Comparison of ENCODE assay signal across 12 cellular contexts in the genomic region with DNA sequence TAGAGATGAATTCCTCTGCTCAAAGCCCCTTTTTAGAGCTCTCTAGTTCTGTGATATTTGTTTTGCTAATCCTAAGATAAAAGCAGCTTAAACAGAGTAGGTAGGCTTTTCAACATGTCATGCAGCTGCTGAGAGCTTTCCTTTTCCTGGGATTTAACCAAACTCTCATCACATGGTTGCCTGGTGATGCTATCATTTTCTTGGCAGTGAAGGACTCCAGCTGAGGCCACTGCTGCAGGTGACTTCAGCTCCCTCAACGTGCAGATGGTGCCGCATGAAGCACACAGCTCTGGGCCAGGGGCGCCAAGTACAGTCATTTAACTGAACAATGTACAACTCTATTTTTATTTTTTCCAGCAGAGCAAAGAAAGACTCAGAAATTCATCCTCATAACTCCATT. TPM values are rescaled to one million over a fixed set of nuclear protein-coding genes. Genes with fewer than 3 reads are reported as not detected.
DNase-seq lines count a peak whose midpoint lies in the region; ATAC-seq, FAIRE-seq and TF ChIP-seq lines count a peak whose summit lies in the region.
"Had no signal": no experiment of that assay in that cellular context is flagged by ENCODE, and none has a peak within 500 bp of the region (broad histone marks: within the 10 kb centered on the region; RNA-seq: fewer than 3 reads in every experiment).

No MANE protein-coding gene starts in this region.

- no peak for ATAC-seq in CD4-positive, CD25-positive, alpha-beta regulatory T cell (ENCODE audit: low read depth in 2 of 2)
- ATAC-seq in naive B cell (ENCODE audit: low read depth in 2 of 2), result no peak
- no peak for ATAC-seq in left colon
- ATAC-seq in right lobe of liver, result no peak
- no peak for ATAC-seq in HG02798 (IDR thresholded peaks at IDR 0.05; ENCODE audit: poor library complexity, unreplicated experiment)

- no peak for DNase-seq in CD4-positive, CD25-positive, alpha-beta regulatory T cell
- DNase-seq in GM23248 (no peak), naive B cell (no peak), left colon (no peak), right lobe of liver (no peak), GM12892 (ENCODE audit: insufficient read length) (no peak)
- DNase-seq in activated T-helper 2 cell treated with anti-CD3 and anti-CD28 coated beads, Interferon-gamma antibody, Interleukin-2, Interleukin-4, amounts not matched to agents 10 μg/mL and 5 μg/mL and 100 μg/mL, durations not matched to agents 14 hours and 24 hours and 36 hours (ENCODE audit: low spot score), result no peak
- DNase-seq: activated CD4-positive, alpha-beta T cell treated with anti-CD3 and anti-CD28 coated beads, Interleukin-2, amount 10 ng/mL, durations not matched to agents 7 days and 5 days; hippocampal formation; NCI-H187 treated with DMSO at 0.1 percent for 48 hours had no signal

- in situ Hi-C loops in GM23248 (cut with MboI), result no loop called here

- TF ChIP-seq POLR2A in right lobe of liver (IDR thresholded peaks at IDR 0.05), result no peak
- no peak for TF ChIP-seq POLR2A in GM12892 (IDR thresholded peaks at IDR 0.05; ENCODE audit: low read depth, low read length)

- H3K4me1 ChIP-seq in CD4-positive, CD25-positive, alpha-beta regulatory T cell (ENCODE audit: control insufficient read depth, insufficient read depth, low read length, poor library complexity, severe bottlenecking), result no peaks in the 10 kb centered on the region
- H3K4me1 ChIP-seq in GM23248 (ENCODE audit: insufficient read depth) (no peaks in the 10 kb centered on the region), right lobe of liver (peaks cover 0 to 12% (median 5%) of the 10 kb centered on the region in 4 donors)

- H3K27me3 ChIP-seq in CD4-positive, CD25-positive, alpha-beta regulatory T cell (ENCODE audit: control insufficient read depth, insufficient read depth, low read length), result no peaks in the 10 kb centered on the region
- H3K27me3 ChIP-seq in GM23248 (replicated peaks; ENCODE audit: insufficient read depth) (no peaks in the 10 kb centered on the region), right lobe of liver (no peaks in the 10 kb centered on the region)

- intact Hi-C loops in activated T-helper 2 cell treated with anti-CD3 and anti-CD28 coated beads, Interferon-gamma antibody, Interleukin-2, Interleukin-4, amounts not matched to agents 10 μg/mL and 5 μg/mL and 100 μg/mL, durations not matched to agents 14 hours and 24 hours and 36 hours (cut with micrococcal nuclease), result no loop called here
- intact Hi-C loops in left colon (cut with DNase I, micrococcal nuclease) (no loop called here), right lobe of liver (cut with DNase I) (no loop called here)

- no peak overlapping the region for H3K27ac ChIP-seq in CD4-positive, CD25-positive, alpha-beta regulatory T cell (ENCODE audit: insufficient read depth, low read length, poor library complexity, severe bottlenecking)
- H3K27ac ChIP-seq in GM23248 (peak overlapping the region; percentile 24; the same call in 1 of the 2 replicates), right lobe of liver (no peak overlapping the region)

- no peaks in the 10 kb centered on the region for H3K79me2 ChIP-seq in GM23248 (ENCODE audit: insufficient read depth)

- H3K4me1 Mint-ChIP-seq in CD4-positive, CD25-positive, alpha-beta regulatory T cell, result peaks cover 0 to 21% (median 11%) of the 10 kb centered on the region in 4 donors
- H3K4me1 Mint-ChIP-seq in activated T-helper 2 cell treated with anti-CD3 and anti-CD28 coated beads, Interferon-gamma antibody, Interleukin-2, Interleukin-4, amounts not matched to agents 10 μg/mL and 5 μg/mL and 100 μg/mL, durations not matched to agents 14 hours and 24 hours and 36 hours (ENCODE audit: low read depth), result peaks cover 8% of the 10 kb centered on the region
- peaks cover 0 to 3% (median 0%) of the 10 kb centered on the region in 3 donors for H3K4me1 Mint-ChIP-seq in naive B cell

- no peak overlapping the region for H3K9ac ChIP-seq in GM23248

- H3K36me3 ChIP-seq in CD4-positive, CD25-positive, alpha-beta regulatory T cell (ENCODE audit: control insufficient read depth, insufficient read depth, low read length), result peaks cover 72% of the 10 kb centered on the region
- H3K36me3 ChIP-seq in GM23248 (ENCODE audit: low read depth) (peaks cover 10% of the 10 kb centered on the region; the same call in 1 of the 2 replicates), right lobe of liver (peaks cover 0 to 51% (median 16%) of the 10 kb centered on the region in 4 donors)

- H3K27ac Mint-ChIP-seq in CD4-positive, CD25-positive, alpha-beta regulatory T cell, result peak overlapping the region in 2 of 3 donors; percentile 81 to 89
- peak overlapping the region; percentile 43 for H3K27ac Mint-ChIP-seq in activated T-helper 2 cell treated with anti-CD3 and anti-CD28 coated beads, Interferon-gamma antibody, Interleukin-2, Interleukin-4, amounts not matched to agents 10 μg/mL and 5 μg/mL and 100 μg/mL, durations not matched to agents 14 hours and 24 hours and 36 hours
- H3K27ac Mint-ChIP-seq in naive B cell, result peak overlapping the region in 4 of 6 donors; percentile 57 to 90 (median 73)
- H3K27ac Mint-ChIP-seq: activated CD4-positive, alpha-beta T cell treated with anti-CD3 and anti-CD28 coated beads, Interleukin-2, amount 10 ng/mL, durations not matched to agents 7 days and 5 days had no signal

- no peak overlapping the region for H2AFZ ChIP-seq in GM23248

- 67 to 73% methylated on average over 3 of the region's 3 CpGs for WGBS in GM23248 (ENCODE audit: low coverage in 1 of 2, low lambda C conversion rate in 2 of 2, missing lambda C conversion rate in 2 of 2), 2 experiments
- 79% methylated on average over 3 of the region's 3 CpGs for WGBS in right lobe of liver (ENCODE audit: insufficient coverage, low coverage, low lambda C conversion rate, missing lambda C conversion rate)

- no peak overlapping the region for H3K4me3 ChIP-seq in CD4-positive, CD25-positive, alpha-beta regulatory T cell (ENCODE audit: low read depth, low read length)
- H3K4me3 ChIP-seq in GM23248, result no peak overlapping the region
- H3K4me3 ChIP-seq in right lobe of liver, result no peak overlapping the region

- no peaks in the 10 kb centered on the region for H3K27me3 Mint-ChIP-seq in CD4-positive, CD25-positive, alpha-beta regulatory T cell
- no peaks in the 10 kb centered on the region for H3K27me3 Mint-ChIP-seq in activated T-helper 2 cell treated with anti-CD3 and anti-CD28 coated beads, Interferon-gamma antibody, Interleukin-2, Interleukin-4, amounts not matched to agents 10 μg/mL and 5 μg/mL and 100 μg/mL, durations not matched to agents 14 hours and 24 hours and 36 hours (ENCODE audit: low read depth)
- no peaks in the 10 kb centered on the region for H3K27me3 Mint-ChIP-seq in naive B cell
- H3K27me3 Mint-ChIP-seq: activated CD4-positive, alpha-beta T cell treated with anti-CD3 and anti-CD28 coated beads, Interleukin-2, amount 10 ng/mL, durations not matched to agents 7 days and 5 days had no signal

- TF ChIP-seq CTCF in right lobe of liver (IDR thresholded peaks at IDR 0.05), result no peak

- peak overlapping the region in 1 of 4 donors; percentile 63 for H3K4me3 Mint-ChIP-seq in CD4-positive, CD25-positive, alpha-beta regulatory T cell
- no peak overlapping the region for H3K4me3 Mint-ChIP-seq in activated T-helper 2 cell treated with anti-CD3 and anti-CD28 coated beads, Interferon-gamma antibody, Interleukin-2, Interleukin-4, amounts not matched to agents 10 μg/mL and 5 μg/mL and 100 μg/mL, durations not matched to agents 14 hours and 24 hours and 36 hours (ENCODE audit: low read depth)
- H3K4me3 Mint-ChIP-seq in naive B cell, result peak overlapping the region in 1 of 8 donors; percentile 29
- H3K4me3 Mint-ChIP-seq: activated CD4-positive, alpha-beta T cell treated with anti-CD3 and anti-CD28 coated beads, Interleukin-2, amount 10 ng/mL, durations not matched to agents 7 days and 5 days had no signal

- peaks cover 39% of the 10 kb centered on the region for H3K36me3 Mint-ChIP-seq in CD4-positive, CD25-positive, alpha-beta regulatory T cell
- H3K36me3 Mint-ChIP-seq in activated T-helper 2 cell treated with anti-CD3 and anti-CD28 coated beads, Interferon-gamma antibody, Interleukin-2, Interleukin-4, amounts not matched to agents 10 μg/mL and 5 μg/mL and 100 μg/mL, durations not matched to agents 14 hours and 24 hours and 36 hours (ENCODE audit: low read depth), result peaks cover 65% of the 10 kb centered on the region
- H3K36me3 Mint-ChIP-seq in naive B cell, result peaks cover 13 to 22% of the 10 kb centered on the region in 2 donors

- H3K4me2 ChIP-seq in GM23248 (ENCODE audit: unreplicated experiment), result no peak overlapping the region

- no peaks in the 10 kb centered on the region for H3K9me2 ChIP-seq in GM23248 (ENCODE audit: insufficient read depth)

- FAIRE-seq in GM12892 (lab: Jason Lieb, UNC), result no peak
- FAIRE-seq: endometrium had no signal

- no peaks in the 10 kb centered on the region; the same call in 1 of the 2 replicates for H3F3A ChIP-seq in GM23248 (ENCODE audit: insufficient read depth)

- H4K20me1 ChIP-seq in GM23248 (ENCODE audit: insufficient read depth), result no peaks in the 10 kb centered on the region

- no peaks in the 10 kb centered on the region for H3K9me3 ChIP-seq in CD4-positive, CD25-positive, alpha-beta regulatory T cell (ENCODE audit: control insufficient read depth in 2 of 2, low read length in 2 of 2)
- H3K9me3 ChIP-seq in GM23248 (ENCODE audit: low read depth), result no peaks in the 10 kb centered on the region
- no peaks in the 10 kb centered on the region for H3K9me3 ChIP-seq in right lobe of liver

- H3K9me3 Mint-ChIP-seq in CD4-positive, CD25-positive, alpha-beta regulatory T cell, result no peaks in the 10 kb centered on the region
- H3K9me3 Mint-ChIP-seq in activated T-helper 2 cell treated with anti-CD3 and anti-CD28 coated beads, Interferon-gamma antibody, Interleukin-2, Interleukin-4, amounts not matched to agents 10 μg/mL and 5 μg/mL and 100 μg/mL, durations not matched to agents 14 hours and 24 hours and 36 hours, result no peaks in the 10 kb centered on the region
- no peaks in the 10 kb centered on the region for H3K9me3 Mint-ChIP-seq in naive B cell
- H3K9me3 Mint-ChIP-seq: activated CD4-positive, alpha-beta T cell treated with anti-CD3 and anti-CD28 coated beads, Interleukin-2, amount 10 ng/mL, durations not matched to agents 7 days and 5 days had no signal

RNA-seq across cellular contexts. Expression of a gene that starts 42.2 kb away (rescaled TPM):
- 129 TPM for total RNA-seq in CD4-positive, CD25-positive, alpha-beta regulatory T cell
- 10 to 100 TPM; 19.2 to 38.3 (median 24.7) TPM for polyA plus RNA-seq in CD4-positive, CD25-positive, alpha-beta regulatory T cell
- total RNA-seq in GM23248 (2014; rRNA removed; shearing (Covaris generic)), result 12.2 and 19.0 TPM in 2 replicates
- polyA plus RNA-seq in GM23248 (2016; fragmentation: Nextera tagmentation; extraction: Ambion mirVana) (11.9 and 13.0 TPM in 2 replicates), naive B cell (ENCODE audit: low read depth in 6 of 6) (10 to 100 TPM; 15.4 to 39.3 (median 28.2) TPM)
- 51.3 and 53.5 TPM in 2 replicates for total RNA-seq in activated T-helper 2 cell treated with anti-CD3 and anti-CD28 coated beads, Interferon-gamma antibody, Interleukin-2, Interleukin-4, amounts not matched to agents 10 μg/mL and 5 μg/mL and 100 μg/mL, durations not matched to agents 14 hours and 24 hours and 36 hours
- total RNA-seq in left colon (10 to 100 TPM; 49.4 to 54.3 TPM), right lobe of liver (10 to 100 TPM; 17.3 to 34.2 (median 26.5) TPM)
- 36.2 TPM for polyA plus RNA-seq in GM12892 (2012; ENCODE audit: missing spikeins)

RNA-seq across cellular contexts. Expression of a gene that starts 49.5 kb away (rescaled TPM):
- total RNA-seq in CD4-positive, CD25-positive, alpha-beta regulatory T cell, result 35.2 TPM
- 10 to 100 TPM; 28.6 to 53.0 (median 44.0) TPM for polyA plus RNA-seq in CD4-positive, CD25-positive, alpha-beta regulatory T cell
- 44.0 and 94.6 TPM in 2 replicates for total RNA-seq in GM23248 (2014; rRNA removed; shearing (Covaris generic))
- polyA plus RNA-seq in GM23248 (2016; fragmentation: Nextera tagmentation; extraction: Ambion mirVana), result 146 and 152 TPM in 2 replicates
- 172 and 177 TPM in 2 replicates for total RNA-seq in activated T-helper 2 cell treated with anti-CD3 and anti-CD28 coated beads, Interferon-gamma antibody, Interleukin-2, Interleukin-4, amounts not matched to agents 10 μg/mL and 5 μg/mL and 100 μg/mL, durations not matched to agents 14 hours and 24 hours and 36 hours
- 10 to 100 TPM; 22.9 to 46.9 (median 39.0) TPM for polyA plus RNA-seq in naive B cell (ENCODE audit: low read depth in 6 of 6)
- total RNA-seq in left colon, result 10 to 100 TPM; 14.9 to 21.2 TPM
- total RNA-seq in right lobe of liver, result 10 to 100 TPM in 3 of 6 experiments, 1 to 10 TPM in 3; 4.4 to 27.2 (median 9.1) TPM
- 339 TPM for polyA plus RNA-seq in GM12892 (2012; ENCODE audit: missing spikeins)
